In the genomic region with DNA sequence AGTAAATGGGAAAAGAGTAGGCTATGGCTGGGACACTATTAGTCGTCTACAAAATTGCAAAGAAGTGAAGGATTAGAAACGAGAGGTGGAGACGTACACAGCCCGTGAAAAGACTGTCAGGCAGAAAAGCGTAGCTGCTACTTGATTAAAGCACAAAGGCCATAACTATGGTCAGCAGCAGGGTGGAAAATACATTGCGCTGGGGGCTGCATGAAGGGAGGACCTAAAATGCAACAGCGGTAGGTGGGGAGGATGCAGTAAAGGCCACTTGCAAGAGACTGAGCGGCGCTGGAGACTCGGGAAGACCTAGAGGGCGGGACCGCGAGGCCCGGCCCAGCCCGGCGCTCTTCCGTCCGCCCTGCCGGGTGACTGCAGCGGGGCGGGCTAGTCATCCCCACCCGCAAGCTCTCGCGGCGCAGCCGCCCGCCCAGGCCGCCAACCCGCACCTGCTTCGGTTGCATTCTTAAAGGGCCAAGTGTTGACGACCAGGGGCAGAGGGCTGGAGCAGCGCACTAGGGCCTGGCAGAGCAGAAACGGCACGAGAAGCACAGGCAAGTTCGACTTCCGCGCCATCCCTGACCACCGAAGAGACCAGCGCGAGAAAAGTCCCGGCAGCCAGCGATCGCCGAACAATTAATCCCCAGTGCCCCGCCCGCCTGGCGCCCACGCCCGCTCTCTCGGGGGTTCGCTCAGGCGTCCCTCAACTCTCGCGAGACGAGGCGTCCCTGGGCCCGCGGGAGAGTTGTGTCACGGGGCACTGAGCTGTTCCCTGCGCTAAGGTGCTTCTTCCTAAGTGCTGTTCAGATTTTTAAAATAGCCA, we compare ENCODE assay signal across 8 cellular contexts. TPM values are rescaled to one million over a fixed set of nuclear protein-coding genes. Genes with fewer than 3 reads are reported as not detected.
DNase-seq lines count a peak whose midpoint lies in the region; ATAC-seq and TF ChIP-seq lines count a peak whose summit lies in the region.

Gene AGA (minus strand): TSS at position 635 of the 820 bp plus-strand sequence. CDS start 62 bp downstream, at position 573.

- no peaks in the 10 kb centered on the region for H3K9me3 Mint-ChIP-seq in activated CD4-positive, alpha-beta memory T cell treated with anti-CD3 and anti-CD28 coated beads, Interleukin-2, amount 10 ng/mL, durations not matched to agents 7 days and 5 days

- intact Hi-C loops in lower leg skin (cut with DNase I; ENCODE audit: low total_unique reads): no loop called here

- H3K27me3 ChIP-seq in duodenal mucosa (ENCODE audit: control insufficient read depth in 1 of 2, insufficient read depth in 2 of 2, low read length in 2 of 2): no peaks in the 10 kb centered on the region

- ATAC-seq in GM19351 (IDR thresholded peaks at IDR 0.05; ENCODE audit: unreplicated experiment) (peak; percentile 78), HG03521 (IDR thresholded peaks at IDR 0.05; ENCODE audit: unreplicated experiment) (peak; percentile 87)

- peaks cover 9 to 11% of the 10 kb centered on the region in 2 donors for H3K4me1 ChIP-seq in duodenal mucosa (ENCODE audit: control insufficient read depth in 1 of 2, insufficient read depth in 2 of 2, low read length in 2 of 2)

- H3K27me3 Mint-ChIP-seq in activated CD4-positive, alpha-beta memory T cell treated with anti-CD3 and anti-CD28 coated beads, Interleukin-2, amount 10 ng/mL, durations not matched to agents 7 days and 5 days: no peaks in the 10 kb centered on the region

- H3K4me3 Mint-ChIP-seq in activated CD4-positive, alpha-beta memory T cell treated with anti-CD3 and anti-CD28 coated beads, Interleukin-2, amount 10 ng/mL, durations not matched to agents 7 days and 5 days: peak within 1 kb of the TSS; percentile 86

- peak; percentile 70 for DNase-seq in NCI-H82 treated with DMSO at 0.1 percent for 48 hours (lab: John Stamatoyannopoulos, UW; ENCODE audit: unreplicated experiment)
- DNase-seq in activated CD4-positive, alpha-beta memory T cell treated with anti-CD3 and anti-CD28 coated beads, Interleukin-2, amount 10 ng/mL, durations not matched to agents 7 days and 5 days: peak; percentile 97
- peak; percentile 94 to 99 for DNase-seq in lower leg skin (ENCODE audit: low spot score in 2 of 2)
- DNase-seq in stimulated activated CD4-positive, alpha-beta T cell treated with anti-CD3 and anti-CD28 coated beads, Interleukin-4, amount 100 ng/mL, for 48 hours (ENCODE audit: low read depth in 2 of 2): peak; percentile 91 to 96

- H3K27ac Mint-ChIP-seq in activated CD4-positive, alpha-beta memory T cell treated with anti-CD3 and anti-CD28 coated beads, Interleukin-2, amount 10 ng/mL, durations not matched to agents 7 days and 5 days: peak within 1 kb of the TSS; percentile 89

- peaks cover 37% of the 10 kb centered on the region for H3K4me1 Mint-ChIP-seq in activated CD4-positive, alpha-beta memory T cell treated with anti-CD3 and anti-CD28 coated beads, Interleukin-2, amount 10 ng/mL, durations not matched to agents 7 days and 5 days

- 0% methylated on average over 41 to 51 of the region's 60 CpGs for WGBS in lower leg skin, 2 donors

- H3K27ac ChIP-seq in C4-2B (peak within 1 kb of the TSS; percentile 88), duodenal mucosa (ENCODE audit: low read depth, low read length) (peak within 1 kb of the TSS; percentile 86)

- H3K4me3 ChIP-seq in duodenal mucosa (ENCODE audit: low read depth in 1 of 2, low read length in 2 of 2) (peak within 1 kb of the TSS; percentile 83 to 91), lower leg skin (ENCODE audit: low read depth, poor library complexity, severe bottlenecking) (peak within 1 kb of the TSS; percentile 53)

- no peaks in the 10 kb centered on the region for H3K36me3 ChIP-seq in duodenal mucosa (ENCODE audit: control insufficient read depth in 1 of 2, insufficient read depth in 2 of 2, low read length in 2 of 2)

- H3K9ac ChIP-seq in duodenal mucosa (ENCODE audit: low read depth in 1 of 2, low read length in 2 of 2): peak within 1 kb of the TSS; percentile 81 to 84

- peaks cover 22% of the 10 kb centered on the region for H3K36me3 Mint-ChIP-seq in activated CD4-positive, alpha-beta memory T cell treated with anti-CD3 and anti-CD28 coated beads, Interleukin-2, amount 10 ng/mL, durations not matched to agents 7 days and 5 days (ENCODE audit: low read depth)

- POLR2A ChIA-PET in activated CD4-positive, alpha-beta memory T cell treated with anti-CD3 and anti-CD28 coated beads, Interleukin-2, amount 10 ng/mL, durations not matched to agents 7 days and 5 days (lab: Charles Lee): interaction anchor here (0.6 to 6.4 kb wide), 43 partner anchors 8 to 235 kb away, joined by 3 to 147 read pairs (median 4); partner anchors contain the start of gene NEIL3

- H3K9me3 ChIP-seq in duodenal mucosa (ENCODE audit: control insufficient read depth in 1 of 2, low read length in 2 of 2): no peaks in the 10 kb centered on the region

- TF ChIP-seq CTCF in C4-2B (conservative IDR thresholded peaks at IDR 0.05) (no peak), lower leg skin (IDR thresholded peaks at IDR 0.05) (no peak)

- no peak for TF ChIP-seq POLR2A in lower leg skin (IDR thresholded peaks at IDR 0.05)

- CTCF ChIA-PET in activated CD4-positive, alpha-beta memory T cell treated with anti-CD3 and anti-CD28 coated beads, Interleukin-2, amount 10 ng/mL, durations not matched to agents 7 days and 5 days (lab: Charles Lee): interaction anchor here (0.8 to 3.6 kb wide), 15 partner anchors 10 to 395 kb away, joined by 3 to 24 read pairs (median 4); partner anchors contain the start of gene NEIL3

RNA-seq across cellular contexts. Expression of gene AGA, which starts in this region (rescaled TPM):
- total RNA-seq in activated CD4-positive, alpha-beta memory T cell treated with anti-CD3 and anti-CD28 coated beads, Interleukin-2, amount 10 ng/mL, durations not matched to agents 7 days and 5 days: 10 to 100 TPM; 21.5 to 23.6 TPM
- 10 to 100 TPM; 25.8 to 48.1 (median 30.9) TPM for total RNA-seq in lower leg skin

Comparison
In these comparisons a context has a peak if more than half of its experiments do, and no peak if none do; other contexts are left out.
1. Peak in every context shown above with its lines: DNase-seq, ATAC-seq, H3K4me3 ChIP-seq and H3K27ac ChIP-seq.